13 cellular contexts compared by ENCODE assay signal in the genomic region with DNA sequence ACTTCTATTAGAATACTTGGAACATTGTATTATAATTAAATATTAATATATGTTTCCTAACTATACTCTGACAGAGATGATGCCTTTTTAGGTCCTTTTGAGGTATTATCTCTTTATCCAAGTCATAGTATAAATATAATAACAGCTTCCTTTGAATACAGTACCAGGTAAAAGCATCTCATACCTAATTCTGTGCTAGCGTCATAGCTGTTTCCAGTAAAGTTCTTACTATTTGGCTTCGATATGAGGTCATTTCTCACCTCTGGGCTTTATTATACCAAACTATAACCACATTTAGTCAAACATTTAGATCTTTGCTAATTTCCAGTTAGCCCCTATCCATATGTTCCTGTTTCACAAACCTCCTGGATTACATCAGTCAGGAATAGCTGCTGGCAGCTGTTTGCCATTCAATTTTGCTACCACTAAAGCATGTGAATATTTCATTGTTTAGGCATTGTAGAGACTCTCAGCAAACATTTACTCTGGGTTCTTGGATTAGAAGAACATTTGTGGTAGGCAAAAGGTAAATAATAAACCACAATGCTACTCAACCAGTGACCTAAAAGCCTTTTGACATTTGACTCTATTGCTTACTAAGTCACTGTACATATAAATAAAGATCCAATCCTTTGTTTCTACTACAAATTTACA.
DNase-seq lines count a peak whose midpoint lies in the region; ATAC-seq, FAIRE-seq and TF ChIP-seq lines count a peak whose summit lies in the region.
"Had no signal": no experiment of that assay in that cellular context is flagged by ENCODE, and none has a peak within 500 bp of the region (broad histone marks: within the 10 kb centered on the region; RNA-seq: fewer than 3 reads in every experiment).

No MANE protein-coding gene starts in this region.

- POLR2A ChIA-PET in SK-N-SH (lab: Yijun Ruan, JAX), result no interaction called here

- no peak overlapping the region for H2AFZ ChIP-seq in SK-N-SH (ENCODE audit: low read depth)

- WGBS in SK-N-SH (ENCODE audit: low lambda C conversion rate), result 90% methylated on average over 2 of the region's 2 CpGs

- TF ChIP-seq CTCF in SK-N-SH (IDR thresholded peaks at IDR 0.05) (no peak), lower lobe of right lung (IDR thresholded peaks at IDR 0.05) (no peak)

- DNase-seq in GM04504 (ENCODE audit: low read depth), result peak; percentile 42
- peak; percentile 66 for DNase-seq in NCI-H1694 (lab: John Stamatoyannopoulos, UW)
- DNase-seq in SK-N-SH, result peak; percentile 39
- DNase-seq in lower lobe of right lung, result no peak
- no peak for DNase-seq in RCC 7860 (ENCODE audit: low spot score)
- DNase-seq: activated gamma-delta T cell; dermis blood vessel endothelial cell; hippocampal formation; Kasumi-1; Peyer's patch; stimulated activated CD4-positive, alpha-beta T cell treated with anti-CD3 and anti-CD28 coated beads, Interleukin-4, amount 100 ng/mL, for 4 hours had no signal

- peaks cover 12% of the 10 kb centered on the region for H3F3A ChIP-seq in SK-N-SH (replicated peaks; ENCODE audit: insufficient read depth)

- TF ChIP-seq RAD21 in SK-N-SH (IDR thresholded peaks at IDR 0.05; ENCODE audit: low read length), result no peak

- H3K4me1 ChIP-seq in SK-N-SH (ENCODE audit: control insufficient read depth in 1 of 2, insufficient read depth in 2 of 2, low read depth in 1 of 2, low read length in 1 of 2) (peaks cover 0 to 3% of the 10 kb centered on the region in 2 experiments; a peak in 2 of 4 replicates), lower lobe of right lung (peaks cover 28% of the 10 kb centered on the region)
- H3K4me1 ChIP-seq: Peyer's patch had no signal

- H4K20me1 ChIP-seq in SK-N-SH (ENCODE audit: insufficient read depth), result no peaks in the 10 kb centered on the region

- ATAC-seq in lower lobe of right lung (peak; percentile 50 to 91), HG03565 (IDR thresholded peaks at IDR 0.05; ENCODE audit: unreplicated experiment) (no peak), HG03280 (IDR thresholded peaks at IDR 0.05; ENCODE audit: unreplicated experiment) (no peak)

- no peak overlapping the region for H3K4me3 ChIP-seq in SK-N-SH (ENCODE audit: low read depth in 2 of 2, low read length in 1 of 2)
- H3K4me3 ChIP-seq in lower lobe of right lung, result no peak overlapping the region
- H3K4me3 ChIP-seq: Peyer's patch had no signal

- peak overlapping the region in 1 of 2 experiments; percentile 48; a peak in 2 of 4 replicates for H3K27ac ChIP-seq in SK-N-SH (ENCODE audit: low read depth in 2 of 2, low read length in 1 of 2)
- H3K27ac ChIP-seq in lower lobe of right lung, result no peak overlapping the region
- H3K27ac ChIP-seq: Peyer's patch had no signal

- H3K79me2 ChIP-seq in SK-N-SH (ENCODE audit: insufficient read depth), result no peaks in the 10 kb centered on the region; the same call in 1 of the 2 replicates

- H3K9me3 ChIP-seq in SK-N-SH (no peaks in the 10 kb centered on the region), lower lobe of right lung (no peaks in the 10 kb centered on the region)
- H3K9me3 ChIP-seq: Peyer's patch had no signal

- intact Hi-C loops in lower lobe of right lung (cut with DNase I), result no loop called here

- H3K36me3 ChIP-seq in SK-N-SH (replicated peaks in 1 of 2; ENCODE audit: control insufficient read depth in 1 of 2, insufficient read depth in 2 of 2, low read length in 1 of 2) (no peaks in the 10 kb centered on the region), lower lobe of right lung (no peaks in the 10 kb centered on the region)
- H3K36me3 ChIP-seq: Peyer's patch had no signal

- TF ChIP-seq EP300 in SK-N-SH (IDR thresholded peaks at IDR 0.05; ENCODE audit: borderline replicate concordance in 1 of 2, low read depth in 1 of 2, low read length in 1 of 2), result 0 out of 4 replicates have a peak, but pooled peaks of 1 of the 2 experiments have one; percentile 11

- no peaks in the 10 kb centered on the region for H3K9me2 ChIP-seq in SK-N-SH

- no peak for FAIRE-seq in RCC 7860 (lab: Jason Lieb, UNC)

- H3K4me2 ChIP-seq in SK-N-SH, result no peak overlapping the region

- H3K27me3 ChIP-seq in SK-N-SH (ENCODE audit: insufficient read depth), result no peaks in the 10 kb centered on the region
- no peaks in the 10 kb centered on the region for H3K27me3 ChIP-seq in lower lobe of right lung (ENCODE audit: low read depth)
- H3K27me3 ChIP-seq: Peyer's patch had no signal

- H3K9ac ChIP-seq in SK-N-SH, result no peak overlapping the region

- CTCF ChIA-PET in SK-N-SH (lab: Yijun Ruan, JAX), result interaction anchor here (0.6 to 1.7 kb wide), 3 partner anchors 17 to 226 kb away, joined by 3 to 4 read pairs (median 3); no protein-coding TSS in a partner anchor

TF ChIP-seq in SK-N-SH, 30 proteins besides CTCF, POLR2A, EP300 and RAD21:
- TF ChIP-seq PBX3 (IDR thresholded peaks at IDR 0.05) (no peak), MAX (IDR thresholded peaks at IDR 0.05; ENCODE audit: low read depth) (no peak), RFX5 (IDR thresholded peaks at IDR 0.05; ENCODE audit: low read length) (no peak), RXRA (IDR thresholded peaks at IDR 0.05; ENCODE audit: borderline replicate concordance, low read depth) (no peak), TEAD4 (IDR thresholded peaks at IDR 0.05; ENCODE audit: borderline replicate concordance, insufficient read depth) (no peak), POLR2AphosphoS5 (IDR thresholded peaks at IDR 0.05; ENCODE audit: low read depth, low read length) (no peak), IRF3 (IDR thresholded peaks at IDR 0.05; ENCODE audit: low read depth, low read length) (no peak), TCF12 (IDR thresholded peaks at IDR 0.05) (peak; percentile 55), FOXM1 (IDR thresholded peaks at IDR 0.05; ENCODE audit: low read depth) (no peak)
TF ChIP-seq in SK-N-SH: peak in this region for 1.

Comparison
In these comparisons a context has a peak if more than half of its experiments do, and no peak if none do; other contexts are left out.
1. DNase-seq: peak in GM04504 (single experiment), NCI-H1694 (single experiment) and SK-N-SH (single experiment); none in lower lobe of right lung (single experiment) and RCC 7860 (single experiment).
2. ATAC-seq: peak in lower lobe of right lung (2 of 2); none in HG03565 (single experiment) and HG03280 (single experiment).